In the genomic region with DNA sequence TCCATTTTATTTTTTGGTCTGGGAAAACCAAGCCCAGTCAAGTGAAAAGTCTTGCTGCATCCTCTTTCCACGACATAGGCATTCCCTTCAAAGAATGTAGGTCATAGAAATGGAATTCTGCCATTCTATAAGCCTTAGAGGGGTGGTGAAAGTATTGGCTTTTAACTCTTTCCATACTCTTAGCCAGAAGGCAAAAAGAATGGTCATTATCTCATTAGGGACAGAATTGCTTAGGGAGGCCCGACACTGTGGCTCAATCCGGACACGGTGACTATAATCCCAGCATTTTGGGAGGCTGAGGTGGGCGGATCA, we compare ENCODE assay signal across 8 cellular contexts. TPM values are rescaled to one million over a fixed set of nuclear protein-coding genes. Genes with fewer than 3 reads are reported as not detected.
A peak's percentile ranks its signal among the peaks of the same experiment; 100 is the strongest.
DNase-seq lines count a peak whose midpoint lies in the region; ATAC-seq, FAIRE-seq and TF ChIP-seq lines count a peak whose summit lies in the region.

No MANE protein-coding gene starts in this region.

- intact Hi-C loops in OCI-LY7 (cut with micrococcal nuclease; ENCODE audit: unreplicated experiment) (loop anchor here (1.0 to 5.0 kb wide), 4 partner anchors 26 to 173 kb away; a partner anchor contains a TSS), pancreas (cut with DNase I) (loop anchor here in 2 of 3 donors (5.0 to 10.0 kb wide), 2 partner anchors 51 to 53 kb away; no protein-coding TSS in a partner anchor)

- H3K4me2 ChIP-seq in OCI-LY7 (ENCODE audit: low read length): peak overlapping the region; percentile 77

- no peaks in the 10 kb centered on the region for H3K9me3 Mint-ChIP-seq in CD8-positive, alpha-beta memory T cell

- FAIRE-seq in pancreas (lab: Jason Lieb, UNC): no peak

- POLR2A ChIA-PET in CD8-positive, alpha-beta memory T cell (lab: Charles Lee): interaction anchor here (0.9 to 3.7 kb wide), 6 partner anchors 9 to 54 kb away, joined by 7 to 60 read pairs (median 16); a partner anchor contains a TSS
- POLR2A ChIA-PET in OCI-LY7 (lab: Charles Lee): interaction anchor here (0.6 to 4.1 kb wide), 7 partner anchors 9 to 384 kb away, joined by 3 to 52 read pairs (median 4); a partner anchor contains a TSS

- H3K4me3 Mint-ChIP-seq in CD8-positive, alpha-beta memory T cell: peak overlapping the region in 5 of 7 donors; percentile 80 to 86 (median 84)

- peaks cover 43 to 54% (median 50%) of the 10 kb centered on the region in 3 donors for H3K4me1 Mint-ChIP-seq in CD8-positive, alpha-beta memory T cell

- H3K4me1 ChIP-seq in CD8-positive, alpha-beta memory T cell (ENCODE audit: insufficient read depth, low read length): peaks cover 48% of the 10 kb centered on the region
- H3K4me1 ChIP-seq in OCI-LY7 (ENCODE audit: insufficient read depth, low read length, poor library complexity, severe bottlenecking): peaks cover 56% of the 10 kb centered on the region
- H3K4me1 ChIP-seq in endocrine pancreas (ENCODE audit: control insufficient read depth, insufficient read depth, low read length): peaks cover 10% of the 10 kb centered on the region
- H3K4me1 ChIP-seq in pancreas: peaks cover 51 to 57% (median 54%) of the 10 kb centered on the region in 3 donors

- CTCF ChIA-PET in CD8-positive, alpha-beta memory T cell (lab: Charles Lee): interaction anchor here (0.8 to 9.9 kb wide), 22 partner anchors 10 to 641 kb away, joined by 3 to 191 read pairs (median 12); a partner anchor contains a TSS
- CTCF ChIA-PET in OCI-LY7 (lab: Charles Lee; ENCODE audit: unreplicated experiment): interaction anchor here (1.5 to 2.8 kb wide), 4 partner anchors 14 to 104 kb away, joined by 3 to 21 read pairs (median 12); a partner anchor contains a TSS

- peak overlapping the region; percentile 64 for H2AFZ ChIP-seq in OCI-LY7 (ENCODE audit: low read length)

- no peaks in the 10 kb centered on the region for H4K20me1 ChIP-seq in OCI-LY7 (ENCODE audit: insufficient read depth, low read length)

- peak overlapping the region in 6 of 8 donors; percentile 76 to 95 (median 88) for H3K27ac Mint-ChIP-seq in CD8-positive, alpha-beta memory T cell

- H3K36me3 ChIP-seq in CD8-positive, alpha-beta memory T cell (ENCODE audit: insufficient read depth, low read length): no peaks in the 10 kb centered on the region
- H3K36me3 ChIP-seq in OCI-LY7 (ENCODE audit: insufficient read depth, low read length) (no peaks in the 10 kb centered on the region), endocrine pancreas (ENCODE audit: control insufficient read depth, insufficient read depth, low read length) (no peaks in the 10 kb centered on the region), pancreas (no peaks in the 10 kb centered on the region)

- BruUV-seq in OCI-LY7 (replicated peaks; lab: Mats Ljungman, UMichigan): no TSS peak

- no peak overlapping the region for H3K9ac ChIP-seq in endocrine pancreas (ENCODE audit: control insufficient read depth, insufficient read depth, low read length)

- WGBS in pancreas, 2 donors: 55% methylated on average over 5 of the region's 5 CpGs

- DNase-seq in CD8-positive, alpha-beta memory T cell: no peak
- no peak for DNase-seq in OCI-LY7 (ENCODE audit: low spot score)
- no peak for DNase-seq in pancreas
- DNase-seq in NOMO-1 (lab: John Stamatoyannopoulos, UW; ENCODE audit: unreplicated experiment in 2 of 2): no peak
- no peak for DNase-seq in HuH-7.5 (ENCODE audit: low spot score)

- H3K9me2 ChIP-seq in OCI-LY7 (ENCODE audit: insufficient read depth, low read length): no peaks in the 10 kb centered on the region

- H3K27ac ChIP-seq in CD8-positive, alpha-beta memory T cell (ENCODE audit: low read depth, low read length): peak overlapping the region; percentile 58
- H3K27ac ChIP-seq in OCI-LY7 (ENCODE audit: low read depth, low read length, poor library complexity, severe bottlenecking) (peak overlapping the region; percentile 78), pancreas (peak overlapping the region; percentile 67 to 93 (median 88))

- ATAC-seq in pancreas: no peak
- no peak for ATAC-seq in HG02623 (IDR thresholded peaks at IDR 0.05; ENCODE audit: unreplicated experiment)
- ATAC-seq in HG03108 (IDR thresholded peaks at IDR 0.05; ENCODE audit: unreplicated experiment): no peak

- H3K27me3 ChIP-seq in CD8-positive, alpha-beta memory T cell (ENCODE audit: insufficient read depth, low read length, poor library complexity, severe bottlenecking): no peaks in the 10 kb centered on the region
- H3K27me3 ChIP-seq in endocrine pancreas (ENCODE audit: control insufficient read depth, insufficient read depth, low read length): no peaks in the 10 kb centered on the region
- no peaks in the 10 kb centered on the region for H3K27me3 ChIP-seq in pancreas

- H3K27me3 Mint-ChIP-seq in CD8-positive, alpha-beta memory T cell: peaks cover 0 to 2% of the 10 kb centered on the region in 2 donors

- H3K4me3 ChIP-seq in CD8-positive, alpha-beta memory T cell (ENCODE audit: low read length): peak overlapping the region; percentile 58
- H3K4me3 ChIP-seq in OCI-LY7 (ENCODE audit: low read depth, low read length, poor library complexity, severe bottlenecking) (peak overlapping the region; percentile 64), endocrine pancreas (ENCODE audit: control insufficient read depth, insufficient read depth, low read length) (peak overlapping the region; percentile 41), pancreas (peak overlapping the region in 1 of 4 donors; percentile 40)

- TF ChIP-seq CTCF in OCI-LY7 (conservative IDR thresholded peaks at IDR 0.05; ENCODE audit: low read length) (no peak), pancreas (IDR thresholded peaks at IDR 0.05) (no peak)

- H3K79me2 ChIP-seq in OCI-LY7 (ENCODE audit: insufficient read depth, low read depth, low read length): no peaks in the 10 kb centered on the region

- H3K9me3 ChIP-seq in CD8-positive, alpha-beta memory T cell (ENCODE audit: low read length): no peaks in the 10 kb centered on the region
- H3K9me3 ChIP-seq in OCI-LY7 (ENCODE audit: low read length) (no peaks in the 10 kb centered on the region), endocrine pancreas (ENCODE audit: control insufficient read depth, low read length) (no peaks in the 10 kb centered on the region), pancreas (no peaks in the 10 kb centered on the region)

- peaks cover 0 to 1% (median 0%) of the 10 kb centered on the region in 3 donors for H3K36me3 Mint-ChIP-seq in CD8-positive, alpha-beta memory T cell

RNA-seq across cellular contexts. Expression of a gene that starts 7.9 kb away (rescaled TPM):
- 10 to 100 TPM; 88.6 to 91.5 TPM for total RNA-seq in CD8-positive, alpha-beta memory T cell
- 13.5 TPM for polyA plus RNA-seq in CD8-positive, alpha-beta memory T cell
- total RNA-seq in OCI-LY7 (2014; rRNA removed; shearing (Covaris generic)): 67.2 and 95.4 TPM in 2 replicates
- total RNA-seq in OCI-LY7 (2022): 96.0 and 97.2 TPM in 2 replicates
- 10 to 100 TPM; 21.0 to 44.6 (median 29.2) TPM for total RNA-seq in pancreas
- polyA plus RNA-seq in pancreas: 100 to 1,000 TPM in 1 of 2 donors, 10 to 100 TPM in 1; 71.0 to 105 TPM

RNA-seq across cellular contexts. Expression of a gene that starts 13.5 kb away (rescaled TPM):
- 10 to 100 TPM; 10.0 to 10.2 TPM for total RNA-seq in CD8-positive, alpha-beta memory T cell
- 10.4 TPM for polyA plus RNA-seq in CD8-positive, alpha-beta memory T cell
- total RNA-seq in OCI-LY7 (2014; rRNA removed; shearing (Covaris generic)): 1.7 and 2.3 TPM in 2 replicates
- 7.0 and 8.7 TPM in 2 replicates for total RNA-seq in OCI-LY7 (2022)
- total RNA-seq in pancreas: 10 to 100 TPM in 4 of 6 donors, 1 to 10 TPM in 2; 4.8 to 16.6 (median 11.2) TPM
- polyA plus RNA-seq in pancreas: 10 to 100 TPM; 11.0 to 17.5 TPM

RNA-seq across cellular contexts. Expression of a gene that starts 26.4 kb away (rescaled TPM):
- 100 to 1,000 TPM; 100 to 101 TPM for total RNA-seq in CD8-positive, alpha-beta memory T cell
- 47.4 TPM for polyA plus RNA-seq in CD8-positive, alpha-beta memory T cell
- total RNA-seq in OCI-LY7 (2014; rRNA removed; shearing (Covaris generic)): 42.6 and 46.9 TPM in 2 replicates
- total RNA-seq in OCI-LY7 (2022) (100 and 117 TPM in 2 replicates), pancreas (10 to 100 TPM; 31.3 to 46.2 (median 40.8) TPM)
- polyA plus RNA-seq in pancreas: 10 to 100 TPM; 35.2 to 42.3 TPM

RNA-seq across cellular contexts. Expression of a gene that starts 51.2 kb away (rescaled TPM):
- total RNA-seq in CD8-positive, alpha-beta memory T cell: 10 to 100 TPM; 12.6 to 13.2 TPM
- polyA plus RNA-seq in CD8-positive, alpha-beta memory T cell: 17.0 TPM
- total RNA-seq in OCI-LY7 (2014; rRNA removed; shearing (Covaris generic)): 5.4 and 9.3 TPM in 2 replicates
- total RNA-seq in OCI-LY7 (2022) (3.9 and 5.1 TPM in 2 replicates), pancreas (10 to 100 TPM; 13.8 to 28.1 (median 20.6) TPM)
- polyA plus RNA-seq in pancreas: 10 to 100 TPM; 22.4 to 35.7 TPM

RNA-seq across cellular contexts. Expression of a gene that starts 59.7 kb away (rescaled TPM):
- total RNA-seq in CD8-positive, alpha-beta memory T cell: 100 to 1,000 TPM; 118 to 121 TPM
- polyA plus RNA-seq in CD8-positive, alpha-beta memory T cell: 51.2 TPM
- 36.3 and 65.9 TPM in 2 replicates for total RNA-seq in OCI-LY7 (2014; rRNA removed; shearing (Covaris generic))
- total RNA-seq in OCI-LY7 (2022) (103 and 112 TPM in 2 replicates), pancreas (10 to 100 TPM; 22.1 to 43.7 (median 29.1) TPM)
- 10 to 100 TPM; 58.5 to 60.1 TPM for polyA plus RNA-seq in pancreas
